Comparison of ENCODE assay signal across 1 cellular context in genomic region chr12:123997033-123997822, GRCh38.
TF ChIP-seq lines count a peak whose summit lies in the region.

No MANE protein-coding gene starts in this region.

TF ChIP-seq in GM23338, 12 proteins besides CTCF, POLR2A, EP300 and RAD21 (continued from another document):
- no peak for TF ChIP-seq ZNF462 (CRISPR knock-in tag; IDR thresholded peaks at IDR 0.05)
- TF ChIP-seq ETS1 (IDR thresholded peaks at IDR 0.05), result no peak
- no peak for TF ChIP-seq ZNF114 (CRISPR knock-in tag; IDR thresholded peaks at IDR 0.05)
- no peak for TF ChIP-seq EZH2phosphoT487 (IDR thresholded peaks at IDR 0.05; ENCODE audit: unreplicated experiment)
- no peak for TF ChIP-seq POLR2AphosphoS5 (IDR thresholded peaks at IDR 0.05; ENCODE audit: low read depth)
TF ChIP-seq in GM23338: peak in this region for 0.
